17 cellular contexts compared by ENCODE assay signal in genomic region chr16:70805787-70806186, GRCh38. TPM values are rescaled to one million over a fixed set of nuclear protein-coding genes. Genes with fewer than 3 reads are reported as not detected.
DNase-seq lines count a peak whose midpoint lies in the region; ATAC-seq and TF ChIP-seq lines count a peak whose summit lies in the region.
"Had no signal": no experiment of that assay in that cellular context is flagged by ENCODE, and none has a peak within 500 bp of the region (broad histone marks: within the 10 kb centered on the region; RNA-seq: fewer than 3 reads in every experiment).

No MANE protein-coding gene starts in this region.

- H2BK20ac ChIP-seq in IMR-90 (ENCODE audit: low read depth, low read length): no peak overlapping the region

- peak overlapping the region; percentile 99 for H2BK5ac ChIP-seq in IMR-90 (ENCODE audit: low read depth, low read length, poor library complexity, severe bottlenecking)

- H3K27ac Mint-ChIP-seq in GM23338: no peak overlapping the region

- intact Hi-C loops in IMR-90 (cut with micrococcal nuclease) (no loop called here), posterior vena cava (cut with DNase I) (no loop called here)

- H3K4me3 ChIP-seq in IMR-90 (ENCODE audit: insufficient read depth, low read depth, low read length): no peak overlapping the region
- no peak overlapping the region for H3K4me3 ChIP-seq in brain microvascular endothelial cell (ENCODE audit: low read depth, low read length)
- no peak overlapping the region for H3K4me3 ChIP-seq in GM23338
- H3K4me3 ChIP-seq: hepatocyte, tibial nerve had no signal

- H3K79me2 ChIP-seq in GM23338 (replicated peaks; ENCODE audit: insufficient read depth): no peaks in the 10 kb centered on the region
- H3K79me2 ChIP-seq: hepatocyte had no signal

- H4K8ac ChIP-seq in IMR-90 (ENCODE audit: low read depth in 2 of 2, low read length in 2 of 2): no peak overlapping the region

- in situ Hi-C loops in IMR-90 (cut with MboI; ENCODE audit: low sequenced_read_pairs): no loop called here
- in situ Hi-C loops in brain microvascular endothelial cell (cut with HindIII; ENCODE audit: low pct_ligation_motif_present, low sequenced_read_pairs): no loop called here

- no peak overlapping the region for H3K14ac ChIP-seq in IMR-90 (replicated peaks; ENCODE audit: low read depth, low read length)

- peaks cover 7% of the 10 kb centered on the region; the same call in 2 of the 3 replicates for H3K4me1 Mint-ChIP-seq in GM23338

- H4K5ac ChIP-seq in IMR-90 (ENCODE audit: low read depth, low read length): no peak overlapping the region

- no peak for TF ChIP-seq POLR2A in IMR-90 (IDR thresholded peaks at IDR 0.05; ENCODE audit: low read depth, low read length)

- H3F3A ChIP-seq in GM23338 (replicated peaks; ENCODE audit: low read depth): no peaks in the 10 kb centered on the region

- H3K36me3 ChIP-seq in IMR-90 (ENCODE audit: control insufficient read depth, insufficient read depth, low read length): no peaks in the 10 kb centered on the region
- H3K36me3 ChIP-seq in brain microvascular endothelial cell (replicated peaks): peaks cover 1% of the 10 kb centered on the region
- H3K36me3 ChIP-seq in GM23338 (ENCODE audit: insufficient read depth): no peaks in the 10 kb centered on the region
- H3K36me3 ChIP-seq: neutrophil, tibial nerve had no signal

- no peak for TF ChIP-seq CTCF in IMR-90 (conservative IDR thresholded peaks at IDR 0.05; ENCODE audit: low read depth, low read length)
- TF ChIP-seq CTCF in brain microvascular endothelial cell (IDR thresholded peaks at IDR 0.05; ENCODE audit: low read depth, low read length, missing control alignments): no peak
- no peak for TF ChIP-seq CTCF in GM23338 (conservative IDR thresholded peaks at IDR 0.05; ENCODE audit: low read depth in 2 of 2)

- H3K9me2 ChIP-seq in GM23338 (ENCODE audit: insufficient read depth): no peaks in the 10 kb centered on the region

- H2AK5ac ChIP-seq in IMR-90 (ENCODE audit: low read depth, low read length): no peak overlapping the region

- peaks cover 10% of the 10 kb centered on the region for H3K9me1 ChIP-seq in IMR-90 (ENCODE audit: insufficient read depth, low read length)

- peak; percentile 56 for DNase-seq in AG08395 (ENCODE audit: low spot score)
- DNase-seq in IMR-90: peak; percentile 91
- DNase-seq in brain microvascular endothelial cell: peak; percentile 92
- peak; percentile 91 for DNase-seq in iris pigment epithelial cell (ENCODE audit: low read depth)
- no peak for DNase-seq in GM23338 (ENCODE audit: low spot score)
- no peak for DNase-seq in posterior vena cava (ENCODE audit: low spot score)
- no peak for DNase-seq in activated gamma-delta T cell treated with Interleukin-2 at 50 U/mL for 16 hours
- no peak for DNase-seq in HT-29 (ENCODE audit: low spot score)
- DNase-seq: amygdala; DMS53; effector CD4-positive, alpha-beta T cell; left ventricle myocardium superior; NCI-H2227 treated with DMSO at 0.1 percent for 48 hours; stimulated activated CD4-positive, alpha-beta T cell treated with anti-CD3 and anti-CD28 coated beads, Interleukin-12 subunit alpha, Interleukin-12 subunit beta, amount 100 ng/mL, for 4 hours had no signal

- no peak overlapping the region for H4K91ac ChIP-seq in IMR-90 (ENCODE audit: insufficient read depth, low read depth, low read length)

- 0 out of 4 replicates have a peak, but pooled peaks cover 0 to 3% of the 10 kb centered on the region in 2 experiments for H3K79me1 ChIP-seq in IMR-90 (ENCODE audit: low read depth in 1 of 2, low read length in 2 of 2)

- dilution Hi-C loops in IMR-90 (cut with HindIII; ENCODE audit: low sequenced_read_pairs, unreplicated experiment): no loop called here

- H3K27me3 Mint-ChIP-seq in GM23338 (ENCODE audit: insufficient read depth, low read depth, poor library complexity): peaks cover 9% of the 10 kb centered on the region

- ATAC-seq in IMR-90 (ENCODE audit: low read depth) (peak; percentile 24; the same call in 1 of the 2 replicates), GM23338 (no peak)
- ATAC-seq: left ventricle myocardium superior had no signal

- no peak overlapping the region for H2BK15ac ChIP-seq in IMR-90 (ENCODE audit: low read depth, low read length)

- no peak overlapping the region for H2AK9ac ChIP-seq in IMR-90 (replicated peaks; ENCODE audit: low read depth, low read length, poor library complexity)

- H3K56ac ChIP-seq in IMR-90 (ENCODE audit: extremely low read depth, insufficient read depth, low read length): no peak overlapping the region

- H2BK120ac ChIP-seq in IMR-90 (ENCODE audit: low read depth, low read length): no peak overlapping the region

- H3K18ac ChIP-seq in IMR-90 (ENCODE audit: low read depth, low read length): no peak overlapping the region

- H2AFZ ChIP-seq in IMR-90 (replicated peaks; ENCODE audit: low read length, poor library complexity): no peak overlapping the region
- no peak overlapping the region for H2AFZ ChIP-seq in GM23338
- H2AFZ ChIP-seq: hepatocyte had no signal

- no peak overlapping the region; the same call in 1 of the 2 replicates for H3K4ac ChIP-seq in IMR-90 (ENCODE audit: low read depth, low read length)

- no CpG with 5 or more reads among the region's 3 CpGs for WGBS in IMR-90 (ENCODE audit: extremely low coverage in 2 of 2, insufficient read length in 1 of 2), 2 experiments

- no peaks in the 10 kb centered on the region; the same call in 1 of the 2 replicates for H3K27me3 ChIP-seq in IMR-90 (ENCODE audit: control insufficient read depth, insufficient read depth, low read length)
- H3K27me3 ChIP-seq in brain microvascular endothelial cell (replicated peaks): no peaks in the 10 kb centered on the region
- peaks cover 38% of the 10 kb centered on the region for H3K27me3 ChIP-seq in GM23338 (ENCODE audit: insufficient read depth)
- H3K27me3 ChIP-seq: tibial nerve had no signal

- H4K20me1 ChIP-seq in IMR-90 (ENCODE audit: insufficient read depth, low read length): no peaks in the 10 kb centered on the region
- no peaks in the 10 kb centered on the region; the same call in 1 of the 2 replicates for H4K20me1 ChIP-seq in GM23338 (replicated peaks; ENCODE audit: insufficient read depth)

- H3K23ac ChIP-seq in IMR-90 (ENCODE audit: low read depth, low read length): no peak overlapping the region

- H3K36me3 Mint-ChIP-seq in GM23338 (ENCODE audit: low read depth): no peaks in the 10 kb centered on the region

- H3K27ac ChIP-seq in IMR-90 (ENCODE audit: insufficient read depth, low read length): no peak overlapping the region
- H3K27ac ChIP-seq in brain microvascular endothelial cell: peak overlapping the region; percentile 96
- H3K27ac ChIP-seq in GM23338 (ENCODE audit: low read depth): no peak overlapping the region
- H3K27ac ChIP-seq: hepatocyte, neutrophil, tibial nerve had no signal

- no peaks in the 10 kb centered on the region for H3K9me3 Mint-ChIP-seq in GM23338

- BruUV-seq in IMR-90 (replicated peaks; lab: Mats Ljungman, UMichigan): no TSS peak

- H3K9ac ChIP-seq in IMR-90 (ENCODE audit: low read depth, low read length): no peak overlapping the region

- H3K4me2 ChIP-seq in IMR-90 (ENCODE audit: low read depth, low read length) (no peak overlapping the region), GM23338 (no peak overlapping the region)
- H3K4me2 ChIP-seq: hepatocyte had no signal

- POLR2A ChIA-PET in IMR-90 (lab: Charles Lee; ENCODE audit: unreplicated experiment): no interaction called here

- H3K4me3 Mint-ChIP-seq in GM23338: no peak overlapping the region

- TF ChIP-seq RAD21 in IMR-90 (IDR thresholded peaks at IDR 0.05; ENCODE audit: low read length): no peak

- CTCF ChIA-PET in IMR-90 (lab: Yijun Ruan, JAX): no interaction called here

- peaks cover 8% of the 10 kb centered on the region; the same call in 1 of the 2 replicates for H3K4me1 ChIP-seq in IMR-90 (ENCODE audit: control insufficient read depth, insufficient read depth, low read length)
- peaks cover 6% of the 10 kb centered on the region; the same call in 1 of the 2 replicates for H3K4me1 ChIP-seq in GM23338 (ENCODE audit: insufficient read depth)

- H3K9me3 ChIP-seq in IMR-90 (ENCODE audit: control insufficient read depth, insufficient read depth, low read length): peaks cover 5% of the 10 kb centered on the region; the same call in 1 of the 2 replicates
- H3K9me3 ChIP-seq: neutrophil had no signal

TF ChIP-seq in IMR-90, 13 proteins besides CTCF, POLR2A, EP300 and RAD21 (continues in another document):
- TF ChIP-seq MAFK (IDR thresholded peaks at IDR 0.05; ENCODE audit: low read depth, low read length): no peak
- TF ChIP-seq MAZ (IDR thresholded peaks at IDR 0.05; ENCODE audit: borderline replicate concordance, low read depth, low read length): no peak
- TF ChIP-seq MXI1 (IDR thresholded peaks at IDR 0.05; ENCODE audit: borderline replicate concordance, low read depth, low read length): no peak
- TF ChIP-seq CEBPB (IDR thresholded peaks at IDR 0.05; ENCODE audit: low read depth, low read length): no peak
- TF ChIP-seq FOS (IDR thresholded peaks at IDR 0.05; ENCODE audit: low read depth, low read length): peak; percentile 64
- TF ChIP-seq CHD1 (IDR thresholded peaks at IDR 0.05; ENCODE audit: low read depth, low read length): no peak
- peak; percentile 23; the same call in 1 of the 2 replicates for TF ChIP-seq BHLHE40 (IDR thresholded peaks at IDR 0.05; ENCODE audit: low read depth, low read length)
- no peak for TF ChIP-seq RCOR1 (IDR thresholded peaks at IDR 0.05; ENCODE audit: insufficient replicate concordance, low read length)

TF ChIP-seq in GM23338, 12 proteins besides CTCF, POLR2A, EP300 and RAD21 (continues in another document):
- TF ChIP-seq ZNF331 (CRISPR knock-in tag; IDR thresholded peaks at IDR 0.05; ENCODE audit: low read depth): no peak
- no peak for TF ChIP-seq POLR2AphosphoS5 (IDR thresholded peaks at IDR 0.05; ENCODE audit: low read depth)
- no peak for TF ChIP-seq ETS1 (IDR thresholded peaks at IDR 0.05)
- no peak for TF ChIP-seq EZH2 (IDR thresholded peaks at IDR 0.05; ENCODE audit: low read depth, unreplicated experiment)
- no peak for TF ChIP-seq STAT1 (IDR thresholded peaks at IDR 0.05; ENCODE audit: unreplicated experiment)

RNA-seq across cellular contexts. Expression of gene VAC14, which starts 4.8 kb away (rescaled TPM):
- total RNA-seq in IMR-90 (2012; rRNA removed) (18.3 and 21.1 TPM in 2 replicates), posterior vena cava (10 to 100 TPM; 25.8 to 28.4 TPM)
- polyA plus RNA-seq in IMR-90 (2012; rRNA removed) (40.2 and 48.3 TPM in 2 replicates), GM23338 (2016; fragmentation: Nextera tagmentation; extraction: Ambion mirVana) (41.9 and 42.3 TPM in 2 replicates)
- 29.7 and 39.3 TPM in 2 replicates for polyA plus RNA-seq in IMR-90 (2012; cell fraction: cytosol; rRNA removed)
- polyA plus RNA-seq in IMR-90 (2012; cell fraction: nucleus; rRNA removed; ENCODE audit: low replicate concordance): 29.2 and 68.0 TPM in 2 replicates
- 70.8 and 77.7 TPM in 2 replicates for total RNA-seq in GM23338 (2014; rRNA removed; shearing (Covaris generic))
- total RNA-seq in HT-29 (2014; rRNA removed; shearing (Covaris generic)): 92.3 and 109 TPM in 2 replicates

Comparison
In these comparisons a context has a peak if more than half of its experiments do, and no peak if none do; other contexts are left out.
1. DNase-seq: peak in AG08395 (single experiment), IMR-90 (single experiment), brain microvascular endothelial cell (single experiment) and iris pigment epithelial cell (single experiment); none in GM23338 (single experiment), posterior vena cava (single experiment), activated gamma-delta T cell treated with Interleukin-2 at 50 U/mL for 16 hours (single experiment) and HT-29 (single experiment).